18 cellular contexts compared by ENCODE assay signal in the genomic region with DNA sequence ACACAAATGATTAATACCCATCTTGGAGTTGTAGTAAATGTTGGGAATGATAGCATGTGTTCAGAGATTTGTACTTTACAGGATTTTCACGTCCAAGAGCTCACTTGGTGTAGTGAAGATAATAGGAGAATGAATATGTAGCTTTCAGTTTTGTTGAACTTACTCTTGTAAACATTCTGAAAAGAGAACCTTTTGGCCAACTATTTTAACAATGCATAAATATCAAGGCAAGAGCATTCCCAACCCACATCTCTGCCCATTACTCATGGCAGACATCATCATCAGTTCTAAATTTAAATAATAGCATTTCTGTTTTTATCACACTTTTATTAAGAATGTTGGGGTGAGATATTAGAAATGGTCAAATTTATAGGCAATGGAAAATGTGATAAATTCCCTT.
DNase-seq lines count a peak whose midpoint lies in the region; ATAC-seq, FAIRE-seq and TF ChIP-seq lines count a peak whose summit lies in the region.
"Had no signal": no experiment of that assay in that cellular context is flagged by ENCODE, and none has a peak within 500 bp of the region (broad histone marks: within the 10 kb centered on the region; RNA-seq: fewer than 3 reads in every experiment).

No MANE protein-coding gene starts in this region.

- H4K20me1 ChIP-seq in astrocyte (ENCODE audit: insufficient read depth, low read length) = peaks cover 44% of the 10 kb centered on the region

- no peak for TF ChIP-seq EP300 in sigmoid colon (IDR thresholded peaks at IDR 0.05)

- no peak overlapping the region for H3K27ac Mint-ChIP-seq in astrocyte (ENCODE audit: unreplicated experiment)
- H3K27ac Mint-ChIP-seq in naive thymus-derived CD4-positive, alpha-beta T cell = no peak overlapping the region

- WGBS in sigmoid colon, 2 donors = 82 to 85% methylated on average over 1 of the region's 1 CpG
- 86 to 100% (median 94%) methylated on average over 1 of the region's 1 CpG for WGBS in spleen, 5 donors

- no peak overlapping the region for H3K9ac ChIP-seq in astrocyte (ENCODE audit: low read length)
- H3K9ac ChIP-seq: KMS-11 had no signal

- H3K27me3 Mint-ChIP-seq in astrocyte (ENCODE audit: low read depth, unreplicated experiment) = no peaks in the 10 kb centered on the region
- no peaks in the 10 kb centered on the region for H3K27me3 Mint-ChIP-seq in naive thymus-derived CD4-positive, alpha-beta T cell

- H3K36me3 ChIP-seq in astrocyte (ENCODE audit: insufficient read depth, low read length) = peaks cover 10% of the 10 kb centered on the region
- peaks cover 0 to 20% (median 3%) of the 10 kb centered on the region in 4 donors for H3K36me3 ChIP-seq in sigmoid colon
- no peaks in the 10 kb centered on the region for H3K36me3 ChIP-seq in naive thymus-derived CD4-positive, alpha-beta T cell (ENCODE audit: control insufficient read depth in 2 of 3, insufficient read depth in 3 of 3, low read length in 3 of 3)
- peaks cover 0 to 24% (median 0%) of the 10 kb centered on the region in 6 donors for H3K36me3 ChIP-seq in spleen

- peaks cover 19% of the 10 kb centered on the region for H3K79me2 ChIP-seq in astrocyte (ENCODE audit: insufficient read depth, low read length)

- no peak for ATAC-seq in naive thymus-derived CD4-positive, alpha-beta T cell
- ATAC-seq in GM19023 (IDR thresholded peaks at IDR 0.05; ENCODE audit: unreplicated experiment) (no peak), HG02981 (IDR thresholded peaks at IDR 0.05; ENCODE audit: unreplicated experiment) (no peak)
- ATAC-seq: Panc1 had no signal

- H3K4me3 Mint-ChIP-seq in astrocyte (ENCODE audit: unreplicated experiment) = no peak overlapping the region
- no peak overlapping the region for H3K4me3 Mint-ChIP-seq in naive thymus-derived CD4-positive, alpha-beta T cell

- FAIRE-seq in astrocyte (lab: Jason Lieb, UNC) = peak; percentile 49

- intact Hi-C loops in sigmoid colon (cut with DNase I) (no loop called here), spleen (cut with DNase I; ENCODE audit: low total_unique reads) (no loop called here)
- intact Hi-C loops in naive thymus-derived CD4-positive, alpha-beta T cell (cut with micrococcal nuclease) = no loop called here

- TF ChIP-seq POLR2A in sigmoid colon (IDR thresholded peaks at IDR 0.05) (no peak), spleen (IDR thresholded peaks at IDR 0.05) (no peak)

- POLR2A ChIA-PET in naive thymus-derived CD4-positive, alpha-beta T cell (lab: Charles Lee) = no interaction called here

- no peak overlapping the region for H2AFZ ChIP-seq in astrocyte (ENCODE audit: low read depth, low read length)

- no peaks in the 10 kb centered on the region for H3K9me3 Mint-ChIP-seq in astrocyte (ENCODE audit: unreplicated experiment)
- no peaks in the 10 kb centered on the region for H3K9me3 Mint-ChIP-seq in naive thymus-derived CD4-positive, alpha-beta T cell

- no peak for TF ChIP-seq CTCF in astrocyte (IDR thresholded peaks at IDR 0.05; ENCODE audit: insufficient read depth, low read depth, low read length)
- no peak for TF ChIP-seq CTCF in fibroblast of the aortic adventitia (IDR thresholded peaks at IDR 0.05; ENCODE audit: insufficient read depth, low read length)
- TF ChIP-seq CTCF in sigmoid colon (IDR thresholded peaks at IDR 0.05) = no peak
- no peak for TF ChIP-seq CTCF in spleen (IDR thresholded peaks at IDR 0.05 in 8 of 11, conservative IDR thresholded peaks at IDR 0.05 in 3 of 11)

- DNase-seq in EL (peak; percentile 10), astrocyte (ENCODE audit: low read depth) (peak; percentile 44), fibroblast of the aortic adventitia (ENCODE audit: low read depth) (peak; percentile 56), sigmoid colon (no peak), spleen (no peak)
- no peak for DNase-seq in naive thymus-derived CD4-positive, alpha-beta T cell
- DNase-seq: ACHN, Caco-2, GOT3, NCI-H1048, NCI-H146, NCI-H2081, NCI-H510A treated with DMSO at 0.1 percent for 48 hours, NCI-H82 had no signal

- H3K4me3 ChIP-seq in astrocyte (ENCODE audit: insufficient read depth, low read depth, low read length) (no peak overlapping the region), fibroblast of the aortic adventitia (ENCODE audit: low read depth, low read length) (no peak overlapping the region), sigmoid colon (no peak overlapping the region), spleen (no peak overlapping the region)
- no peak overlapping the region for H3K4me3 ChIP-seq in naive thymus-derived CD4-positive, alpha-beta T cell (ENCODE audit: low read length)

- no peaks in the 10 kb centered on the region for H3K9me3 ChIP-seq in astrocyte (ENCODE audit: insufficient read depth, low read depth, low read length)
- H3K9me3 ChIP-seq in sigmoid colon = no peaks in the 10 kb centered on the region
- no peaks in the 10 kb centered on the region for H3K9me3 ChIP-seq in naive thymus-derived CD4-positive, alpha-beta T cell (ENCODE audit: control insufficient read depth in 2 of 3, low read length in 3 of 3)
- H3K9me3 ChIP-seq in spleen = no peaks in the 10 kb centered on the region
- H3K9me3 ChIP-seq: Caco-2 had no signal

- H3K27me3 ChIP-seq in astrocyte (ENCODE audit: insufficient read depth, low read length) = no peaks in the 10 kb centered on the region
- H3K27me3 ChIP-seq in sigmoid colon = no peaks in the 10 kb centered on the region
- H3K27me3 ChIP-seq in naive thymus-derived CD4-positive, alpha-beta T cell (ENCODE audit: control insufficient read depth in 2 of 2, insufficient read depth in 2 of 2, low read length in 2 of 2) = no peaks in the 10 kb centered on the region
- H3K27me3 ChIP-seq in spleen (replicated peaks in 1 of 7) = no peaks in the 10 kb centered on the region

- H3K4me1 ChIP-seq in astrocyte (ENCODE audit: insufficient read depth, low read length) = peaks cover 7% of the 10 kb centered on the region
- peaks cover 0 to 46% (median 33%) of the 10 kb centered on the region in 4 donors for H3K4me1 ChIP-seq in sigmoid colon
- H3K4me1 ChIP-seq in naive thymus-derived CD4-positive, alpha-beta T cell (ENCODE audit: control insufficient read depth in 2 of 2, insufficient read depth in 2 of 2, low read length in 2 of 2) = no peaks in the 10 kb centered on the region
- H3K4me1 ChIP-seq in spleen = peaks cover 0 to 31% (median 6%) of the 10 kb centered on the region in 6 donors

- peak overlapping the region; percentile 20 for H3K4me2 ChIP-seq in astrocyte (ENCODE audit: low read length)
- H3K4me2 ChIP-seq: KMS-11 had no signal

- CTCF ChIA-PET in naive thymus-derived CD4-positive, alpha-beta T cell (lab: Charles Lee) = no interaction called here

- peaks cover 9% of the 10 kb centered on the region for H3K4me1 Mint-ChIP-seq in astrocyte (ENCODE audit: low read depth, unreplicated experiment)
- H3K4me1 Mint-ChIP-seq in naive thymus-derived CD4-positive, alpha-beta T cell = peaks cover 6 to 14% (median 7%) of the 10 kb centered on the region in 7 donors

- peaks cover 4% of the 10 kb centered on the region for H3K36me3 Mint-ChIP-seq in astrocyte (ENCODE audit: low read depth, unreplicated experiment)
- peaks cover 0 to 48% (median 19%) of the 10 kb centered on the region in 5 donors for H3K36me3 Mint-ChIP-seq in naive thymus-derived CD4-positive, alpha-beta T cell

- H3K27ac ChIP-seq in astrocyte (ENCODE audit: low read depth, low read length) (peak overlapping the region; percentile 2), sigmoid colon (peak overlapping the region in 3 of 4 donors; percentile 4 to 36 (median 28)), spleen (no peak overlapping the region)
- H3K27ac ChIP-seq in naive thymus-derived CD4-positive, alpha-beta T cell (ENCODE audit: low read depth, low read length) = no peak overlapping the region
- H3K27ac ChIP-seq: KMS-11 had no signal

Comparison
In these comparisons a context has a peak if more than half of its experiments do, and no peak if none do; other contexts are left out.
1. DNase-seq: peak in EL (single experiment), astrocyte (single experiment) and fibroblast of the aortic adventitia (single experiment); none in sigmoid colon (single experiment), naive thymus-derived CD4-positive, alpha-beta T cell (0 of 9) and spleen (single experiment).
2. H3K27ac ChIP-seq: peak in astrocyte (single experiment) and sigmoid colon (3 of 4); none in naive thymus-derived CD4-positive, alpha-beta T cell (single experiment) and spleen (0 of 8).